In the genomic region with DNA sequence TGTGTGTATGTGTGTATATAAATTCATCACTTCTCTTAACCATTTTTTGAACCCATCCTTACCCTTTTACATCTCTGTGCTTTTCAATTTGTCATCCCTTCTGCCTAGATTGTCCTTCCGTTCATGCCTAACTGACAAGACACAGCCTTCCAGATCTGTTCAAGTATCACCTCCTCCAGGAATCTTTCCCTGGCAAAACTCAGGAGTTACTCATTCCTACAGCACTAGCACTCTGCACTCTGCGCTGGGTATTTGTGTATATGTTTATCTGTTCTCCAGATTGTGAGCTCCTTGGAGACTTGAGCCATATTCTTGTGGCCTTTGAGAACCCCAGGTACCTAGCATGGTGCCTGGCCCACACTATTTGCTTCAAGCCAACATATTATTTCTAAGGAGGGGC, we compare ENCODE assay signal across 1 cellular context.
TF ChIP-seq lines count a peak whose summit lies in the region.

No MANE protein-coding gene starts in this region.

TF ChIP-seq in GM23338, 12 proteins besides CTCF, POLR2A, EP300 and RAD21:
- TF ChIP-seq, protein P1, sequence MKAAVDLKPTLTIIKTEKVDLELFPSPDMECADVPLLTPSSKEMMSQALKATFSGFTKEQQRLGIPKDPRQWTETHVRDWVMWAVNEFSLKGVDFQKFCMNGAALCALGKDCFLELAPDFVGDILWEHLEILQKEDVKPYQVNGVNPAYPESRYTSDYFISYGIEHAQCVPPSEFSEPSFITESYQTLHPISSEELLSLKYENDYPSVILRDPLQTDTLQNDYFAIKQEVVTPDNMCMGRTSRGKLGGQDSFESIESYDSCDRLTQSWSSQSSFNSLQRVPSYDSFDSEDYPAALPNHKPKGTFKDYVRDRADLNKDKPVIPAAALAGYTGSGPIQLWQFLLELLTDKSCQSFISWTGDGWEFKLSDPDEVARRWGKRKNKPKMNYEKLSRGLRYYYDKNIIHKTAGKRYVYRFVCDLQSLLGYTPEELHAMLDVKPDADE (IDR thresholded peaks at IDR 0.05) = no peak
